Comparison of ENCODE assay signal across 9 cellular contexts in genomic region chr1:161622054-161622453, GRCh38. TPM values are rescaled to one million over a fixed set of nuclear protein-coding genes. Genes with fewer than 3 reads are reported as not detected.
DNase-seq lines count a peak whose midpoint lies in the region; ATAC-seq and TF ChIP-seq lines count a peak whose summit lies in the region.
"Not testable (repeated sequence)": the region's sequence is repeated elsewhere in the genome, so short reads cannot be mapped to it uniquely, and the experiment has no call there.
"Had no signal": no experiment of that assay in that cellular context is flagged by ENCODE, and none has a peak within 500 bp of the region (broad histone marks: within the 10 kb centered on the region; RNA-seq: fewer than 3 reads in every experiment).

No MANE protein-coding gene starts in this region.

- 41% methylated on average over 5 of the region's 8 CpGs for WGBS in right lobe of liver (ENCODE audit: insufficient coverage, low coverage, low lambda C conversion rate, missing lambda C conversion rate)
- WGBS in smooth muscle cell (ENCODE audit: low lambda C conversion rate): 70% methylated on average over 8 of the region's 8 CpGs

- peak overlapping the region in 2 of 3 donors; percentile 4 to 33 for H3K27ac ChIP-seq in right lobe of liver
- H3K27ac ChIP-seq in smooth muscle cell (ENCODE audit: low read depth): not testable (repeated sequence)

- not testable (repeated sequence) for H3F3A ChIP-seq in smooth muscle cell (ENCODE audit: low read depth)

- intact Hi-C loops in activated CD4-positive, alpha-beta T cell treated with anti-CD3 and anti-CD28 coated beads for 36 hours (cut with DNase I, micrococcal nuclease): loop anchor here (5.0 to 10.0 kb wide), 2 partner anchors 120 to 123 kb away; partner anchors contain the start of gene DUSP12 (in 1 of the 2)
- intact Hi-C loops in right lobe of liver (cut with DNase I): not testable (repeated sequence)

- not testable (repeated sequence) for H3K9me3 ChIP-seq in right lobe of liver; smooth muscle cell (replicated peaks; ENCODE audit: low read depth)

- not testable (repeated sequence) for H3K36me3 ChIP-seq in right lobe of liver; smooth muscle cell (ENCODE audit: low read depth)

- not testable (repeated sequence) for TF ChIP-seq CTCF in chondrocyte (IDR thresholded peaks at IDR 0.05); right lobe of liver (IDR thresholded peaks at IDR 0.05); smooth muscle cell (IDR thresholded peaks at IDR 0.05; ENCODE audit: borderline replicate concordance, insufficient read depth, poor library complexity, severe bottlenecking)

- not testable (repeated sequence) for H3K4me1 ChIP-seq in right lobe of liver; smooth muscle cell (ENCODE audit: low read depth)

- not testable (repeated sequence) for H3K27ac Mint-ChIP-seq in activated CD4-positive, alpha-beta T cell treated with anti-CD3 and anti-CD28 coated beads for 36 hours; chondrocyte (ENCODE audit: unreplicated experiment)

- H3K4me1 Mint-ChIP-seq in activated CD4-positive, alpha-beta T cell treated with anti-CD3 and anti-CD28 coated beads for 36 hours: peaks cover 36% of the 10 kb centered on the region
- not testable (repeated sequence) for H3K4me1 Mint-ChIP-seq in chondrocyte (ENCODE audit: low read depth)

- H3K9me3 Mint-ChIP-seq in activated CD4-positive, alpha-beta T cell treated with anti-CD3 and anti-CD28 coated beads for 36 hours (ENCODE audit: low read depth); chondrocyte (ENCODE audit: low read depth): not testable (repeated sequence)

- ATAC-seq in GM21381 (IDR thresholded peaks at IDR 0.05; ENCODE audit: unreplicated experiment) (peak; percentile 21), HG03103 (IDR thresholded peaks at IDR 0.05; ENCODE audit: low read depth, unreplicated experiment) (peak; percentile 25), right lobe of liver (peak; percentile 16 to 38 (median 24))
- peak; percentile 11 for ATAC-seq in activated CD4-positive, alpha-beta T cell treated with anti-CD3 and anti-CD28 coated beads for 36 hours

- not testable (repeated sequence) for H3K27me3 Mint-ChIP-seq in activated CD4-positive, alpha-beta T cell treated with anti-CD3 and anti-CD28 coated beads for 36 hours
- peaks cover 23% of the 10 kb centered on the region for H3K27me3 Mint-ChIP-seq in chondrocyte (ENCODE audit: low read depth)

- not testable (repeated sequence) for H3K79me2 ChIP-seq in smooth muscle cell (ENCODE audit: low read depth)

- not testable (repeated sequence) for H4K20me1 ChIP-seq in smooth muscle cell (ENCODE audit: low read depth)

- peak overlapping the region; percentile 80 for H3K4me3 Mint-ChIP-seq in activated CD4-positive, alpha-beta T cell treated with anti-CD3 and anti-CD28 coated beads for 36 hours
- peak overlapping the region; percentile 88 for H3K4me3 Mint-ChIP-seq in chondrocyte (ENCODE audit: unreplicated experiment)

- peak overlapping the region; percentile 90 for H3K4me2 ChIP-seq in smooth muscle cell

- not testable (repeated sequence) for H2AFZ ChIP-seq in smooth muscle cell (ENCODE audit: low read depth)

- not testable (repeated sequence) for H3K27me3 ChIP-seq in right lobe of liver; smooth muscle cell (ENCODE audit: low read depth)

- not testable (repeated sequence) for TF ChIP-seq POLR2A in right lobe of liver (IDR thresholded peaks at IDR 0.05)

- CTCF ChIA-PET in activated CD4-positive, alpha-beta T cell treated with anti-CD3 and anti-CD28 coated beads for 36 hours (lab: Charles Lee): not testable (repeated sequence)

- POLR2A ChIA-PET in activated CD4-positive, alpha-beta T cell treated with anti-CD3 and anti-CD28 coated beads for 36 hours (lab: Charles Lee): not testable (repeated sequence)

- H3K9ac ChIP-seq in smooth muscle cell (ENCODE audit: low read depth): not testable (repeated sequence)

- DNase-seq in CMK (ENCODE audit: low read depth): peak; percentile 67
- peak; percentile 32 for DNase-seq in NK-92 treated with Interleukin-12 subunit alpha and Interleukin-12 subunit beta, amount 100 ng/mL, for 24 hours (lab: John Stamatoyannopoulos, UW)
- DNase-seq in activated CD4-positive, alpha-beta T cell treated with anti-CD3 and anti-CD28 coated beads for 36 hours; chondrocyte (ENCODE audit: low spot score); right lobe of liver; smooth muscle cell (lab: John Stamatoyannopoulos, UW; ENCODE audit: unreplicated experiment): not testable (repeated sequence)

- peak overlapping the region in 1 of 3 donors; percentile 19 for H3K4me3 ChIP-seq in right lobe of liver
- H3K4me3 ChIP-seq in smooth muscle cell: peak overlapping the region; percentile 71

- H3K36me3 Mint-ChIP-seq in activated CD4-positive, alpha-beta T cell treated with anti-CD3 and anti-CD28 coated beads for 36 hours (ENCODE audit: low read depth); chondrocyte (ENCODE audit: low read depth): not testable (repeated sequence)

RNA-seq across cellular contexts. Expression of gene FCGR3B, which starts 8.9 kb away (rescaled TPM):
- not detected for total RNA-seq in activated CD4-positive, alpha-beta T cell treated with anti-CD3 and anti-CD28 coated beads for 36 hours
- total RNA-seq in chondrocyte (not detected in 3 replicates), right lobe of liver (10 to 100 TPM in 1 of 6 experiments, 1 to 10 TPM in 5; 1.7 to 14.3 (median 3.6) TPM), smooth muscle cell (1.5 TPM in 1 of 2 replicates, not detected in the other)
- 1.8 TPM in 1 of 2 replicates, not detected in the other for polyA plus RNA-seq in smooth muscle cell
- total RNA-seq: G401 had no signal

RNA-seq across cellular contexts. Expression of gene FCGR2B, which starts 40.9 kb away (rescaled TPM):
- not detected for total RNA-seq in activated CD4-positive, alpha-beta T cell treated with anti-CD3 and anti-CD28 coated beads for 36 hours
- total RNA-seq in chondrocyte (not detected in 3 replicates), right lobe of liver (10 to 100 TPM; 15.5 to 30.9 (median 25.0) TPM), smooth muscle cell (not detected in 2 replicates)
- not detected in 2 replicates for polyA plus RNA-seq in smooth muscle cell
- total RNA-seq: G401 had no signal

Comparison
In these comparisons a context has a peak if more than half of its experiments do, and no peak if none do; other contexts are left out.
1. RNA of gene FCGR2B, which starts 40.9 kb away (total RNA-seq): 15.5 to 30.9 TPM in right lobe of liver; not detected in activated CD4-positive, alpha-beta T cell treated with anti-CD3 and anti-CD28 coated beads for 36 hours, not detected in chondrocyte and not detected in smooth muscle cell; every median in the first group is over 10 times any median in the second.
2. Peak in every context shown above with its lines, with median percentiles within 50 percentile points of each other: ATAC-seq.